8 cellular contexts compared by ENCODE assay signal in genomic region chr18:70491734-70492348, GRCh38.
A peak's percentile ranks its signal among the peaks of the same experiment; 100 is the strongest.
DNase-seq lines count a peak whose midpoint lies in the region; ATAC-seq and TF ChIP-seq lines count a peak whose summit lies in the region.

No MANE protein-coding gene starts in this region.

- H3K27me3 Mint-ChIP-seq in CD4-positive, CD25-positive, alpha-beta regulatory T cell: peaks cover 3% of the 10 kb centered on the region
- peaks cover 5% of the 10 kb centered on the region for H3K27me3 Mint-ChIP-seq in nephron progenitor cell (ENCODE audit: low read depth, poor library complexity)

- no peak for TF ChIP-seq EP300 in upper lobe of left lung (IDR thresholded peaks at IDR 0.05)

- TF ChIP-seq POLR2A in erythroblast (IDR thresholded peaks at IDR 0.05; ENCODE audit: low read length): no peak
- no peak for TF ChIP-seq POLR2A in upper lobe of left lung (IDR thresholded peaks at IDR 0.05)

- no peaks in the 10 kb centered on the region for H3K9me3 ChIP-seq in CD4-positive, CD25-positive, alpha-beta regulatory T cell (ENCODE audit: control insufficient read depth in 2 of 2, low read length in 2 of 2)
- H3K9me3 ChIP-seq in upper lobe of left lung: no peaks in the 10 kb centered on the region

- H3K27ac ChIP-seq in CD4-positive, CD25-positive, alpha-beta regulatory T cell (ENCODE audit: insufficient read depth, low read length, poor library complexity, severe bottlenecking): no peak overlapping the region
- H3K27ac ChIP-seq in upper lobe of left lung: no peak overlapping the region

- no peak overlapping the region for H3K4me3 ChIP-seq in CD4-positive, CD25-positive, alpha-beta regulatory T cell (ENCODE audit: low read depth, low read length)
- no peak overlapping the region for H3K4me3 ChIP-seq in upper lobe of left lung

- H3K9me3 Mint-ChIP-seq in CD4-positive, CD25-positive, alpha-beta regulatory T cell: no peaks in the 10 kb centered on the region
- peaks cover 4% of the 10 kb centered on the region for H3K9me3 Mint-ChIP-seq in nephron progenitor cell

- no peaks in the 10 kb centered on the region for H3K36me3 ChIP-seq in CD4-positive, CD25-positive, alpha-beta regulatory T cell (ENCODE audit: control insufficient read depth, insufficient read depth, low read length)
- no peaks in the 10 kb centered on the region for H3K36me3 ChIP-seq in upper lobe of left lung

- H3K36me3 Mint-ChIP-seq in CD4-positive, CD25-positive, alpha-beta regulatory T cell: peaks cover 4% of the 10 kb centered on the region
- H3K36me3 Mint-ChIP-seq in nephron progenitor cell (ENCODE audit: low read depth): no peaks in the 10 kb centered on the region

- WGBS in upper lobe of left lung, 2 donors: 64 to 69% methylated on average over 4 of the region's 4 CpGs

- no peaks in the 10 kb centered on the region for H3K4me1 ChIP-seq in CD4-positive, CD25-positive, alpha-beta regulatory T cell (ENCODE audit: control insufficient read depth, insufficient read depth, low read length, poor library complexity, severe bottlenecking)
- H3K4me1 ChIP-seq in upper lobe of left lung: peaks cover 0 to 6% (median 3%) of the 10 kb centered on the region in 4 donors

- no peak overlapping the region for H3K4me3 Mint-ChIP-seq in CD4-positive, CD25-positive, alpha-beta regulatory T cell
- H3K4me3 Mint-ChIP-seq in nephron progenitor cell: no peak overlapping the region

- TF ChIP-seq CTCF in nephron progenitor cell (IDR thresholded peaks at IDR 0.05) (peak; percentile 92), upper lobe of left lung (IDR thresholded peaks at IDR 0.05) (peak; percentile 44 to 77 (median 54))

- peak in 1 of 2 donors; percentile 43 for ATAC-seq in CD4-positive, CD25-positive, alpha-beta regulatory T cell (ENCODE audit: low read depth in 2 of 2)
- ATAC-seq in GM18867 (IDR thresholded peaks at IDR 0.05; ENCODE audit: unreplicated experiment) (peak; percentile 95), HG03060 (IDR thresholded peaks at IDR 0.05; ENCODE audit: low read depth, unreplicated experiment) (peak; percentile 89), upper lobe of left lung (ENCODE audit: low FRiP score in 2 of 2) (peak in 1 of 2 donors; percentile 75)

- H3K27me3 ChIP-seq in CD4-positive, CD25-positive, alpha-beta regulatory T cell (ENCODE audit: control insufficient read depth, insufficient read depth, low read length): no peaks in the 10 kb centered on the region
- H3K27me3 ChIP-seq in upper lobe of left lung: no peaks in the 10 kb centered on the region

- peak overlapping the region in 1 of 3 donors; percentile 12 for H3K27ac Mint-ChIP-seq in CD4-positive, CD25-positive, alpha-beta regulatory T cell
- no peak overlapping the region for H3K27ac Mint-ChIP-seq in nephron progenitor cell

- DNase-seq in CD4-positive, CD25-positive, alpha-beta regulatory T cell: peak; percentile 17 to 41 (median 21)
- DNase-seq in NCI-H460 (ENCODE audit: extremely low read depth, low read depth) (peak; percentile 57), erythroblast (lab: John Stamatoyannopoulos, UW) (peak; percentile 67 to 80), nephron progenitor cell (peak; percentile 73), upper lobe of left lung (peak in 1 of 2 donors; percentile 54)
- DNase-seq in activated CD4-positive, alpha-beta T cell treated with anti-CD3 and anti-CD28 coated beads, Interleukin-2, amount 50 U/mL, for 4 hours: peak; percentile 21 to 45

- H3K4me1 Mint-ChIP-seq in CD4-positive, CD25-positive, alpha-beta regulatory T cell: peaks cover 0 to 14% (median 2%) of the 10 kb centered on the region in 4 donors
- H3K4me1 Mint-ChIP-seq in nephron progenitor cell: no peaks in the 10 kb centered on the region
